Comparison of ENCODE assay signal across 10 cellular contexts in the genomic region with DNA sequence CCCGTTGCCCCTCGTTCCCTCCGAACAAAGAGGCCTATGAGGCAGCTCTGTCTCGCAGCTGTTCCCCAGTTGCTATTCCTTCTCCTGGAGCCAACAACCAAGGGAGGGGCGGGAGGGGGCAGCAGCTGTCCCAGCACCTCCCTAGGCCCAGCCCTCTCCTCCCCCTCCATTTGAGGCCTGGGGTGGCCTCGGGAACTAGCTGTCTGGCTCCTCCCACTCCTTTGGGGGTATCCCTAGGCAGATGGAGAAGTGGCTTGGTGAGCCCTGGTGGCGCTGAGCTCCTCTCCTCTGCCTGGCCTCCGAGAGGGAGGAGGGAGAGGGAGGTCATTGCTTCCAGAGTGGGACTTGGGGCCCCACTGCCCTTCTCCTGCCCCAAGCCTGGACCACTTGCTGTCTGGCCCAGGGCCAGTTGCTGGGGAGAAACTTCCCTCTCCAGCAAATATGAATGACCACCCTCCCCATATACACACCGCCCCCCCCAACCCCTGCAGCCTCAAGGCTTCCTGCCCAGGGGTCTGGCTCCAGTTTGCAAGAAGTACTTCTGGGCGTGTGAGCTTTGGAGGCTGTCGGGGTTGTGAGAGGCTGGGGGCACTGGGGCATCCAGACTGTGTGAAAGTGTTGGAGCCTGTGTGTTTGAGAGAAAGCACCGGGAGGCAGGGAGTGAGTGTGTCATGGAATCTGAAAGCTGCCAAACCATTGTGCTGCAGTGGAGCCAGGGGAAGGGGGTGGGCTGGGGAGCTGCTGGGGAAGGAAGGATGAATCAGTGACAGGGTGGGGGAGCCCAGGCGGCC. TPM values are rescaled to one million over a fixed set of nuclear protein-coding genes. Genes with fewer than 3 reads are reported as not detected.
DNase-seq lines count a peak whose midpoint lies in the region; ATAC-seq, FAIRE-seq and TF ChIP-seq lines count a peak whose summit lies in the region.
"Had no signal": no experiment of that assay in that cellular context is flagged by ENCODE, and none has a peak within 500 bp of the region (broad histone marks: within the 10 kb centered on the region; RNA-seq: fewer than 3 reads in every experiment).

No MANE protein-coding gene starts in this region.

- ATAC-seq in GM21447 (IDR thresholded peaks at IDR 0.05; ENCODE audit: unreplicated experiment) (no peak), GM21390 (IDR thresholded peaks at IDR 0.05; ENCODE audit: unreplicated experiment) (no peak)
- ATAC-seq: HCT116 had no signal

- no peaks in the 10 kb centered on the region for H4K20me1 ChIP-seq in OCI-LY7 (ENCODE audit: insufficient read depth, low read length)

- peaks cover 14% of the 10 kb centered on the region for H3K4me1 ChIP-seq in OCI-LY7 (ENCODE audit: insufficient read depth, low read length, poor library complexity, severe bottlenecking)

- H3K79me2 ChIP-seq in OCI-LY7 (ENCODE audit: insufficient read depth, low read depth, low read length): no peaks in the 10 kb centered on the region

- no peak overlapping the region for H2AFZ ChIP-seq in OCI-LY7 (ENCODE audit: low read length)

- POLR2A ChIA-PET in OCI-LY7 (lab: Charles Lee): interaction anchor here (0.6 to 1.2 kb wide), 3 partner anchors 173 to 248 kb away, joined by 3 to 8 read pairs (median 3); no protein-coding TSS in a partner anchor

- H3K36me3 ChIP-seq in OCI-LY7 (ENCODE audit: insufficient read depth, low read length): no peaks in the 10 kb centered on the region

- CTCF ChIA-PET in OCI-LY7 (lab: Charles Lee; ENCODE audit: unreplicated experiment): no interaction called here

- H3K9me2 ChIP-seq in OCI-LY7 (ENCODE audit: insufficient read depth, low read length): no peaks in the 10 kb centered on the region

- intact Hi-C loops in posterior cingulate gyrus (cut with DNase I) (loop anchor here (2.0 kb wide), 1 partner anchor 29 kb away; the partner anchor contains the start of gene ATP6V1F), OCI-LY7 (cut with micrococcal nuclease; ENCODE audit: unreplicated experiment) (no loop called here)

- BruUV-seq in OCI-LY7 (replicated peaks; lab: Mats Ljungman, UMichigan): no TSS peak

- no peak overlapping the region for H3K4me3 ChIP-seq in OCI-LY7 (ENCODE audit: low read depth, low read length, poor library complexity, severe bottlenecking)

- DNase-seq in ELF-1 (ENCODE audit: low read depth, low spot score) (peak; percentile 47), RPMI7951 (ENCODE audit: low read depth) (peak; percentile 75), glomerular endothelial cell (ENCODE audit: extremely low read depth, low read depth, low spot score) (peak; percentile 65), posterior cingulate gyrus (peak in 8 of 10 donors; percentile 54 to 94 (median 76)), OCI-LY7 (ENCODE audit: low spot score) (no peak), GM12891 (ENCODE audit: insufficient read length, low spot score) (no peak)

- no peak for FAIRE-seq in GM12891 (lab: Jason Lieb, UNC)
- FAIRE-seq: endometrium had no signal

- no peaks in the 10 kb centered on the region for H3K9me3 ChIP-seq in OCI-LY7 (ENCODE audit: low read length)

- no peak for TF ChIP-seq CTCF in OCI-LY7 (conservative IDR thresholded peaks at IDR 0.05; ENCODE audit: low read length)

- no peak for TF ChIP-seq POLR2A in GM12891 (IDR thresholded peaks at IDR 0.05; ENCODE audit: low read depth, low read length)

- H3K27ac ChIP-seq in OCI-LY7 (ENCODE audit: low read depth, low read length, poor library complexity, severe bottlenecking): no peak overlapping the region

- no peak overlapping the region for H3K4me2 ChIP-seq in OCI-LY7 (ENCODE audit: low read length)

TF ChIP-seq in GM12891, 5 proteins besides CTCF, POLR2A, EP300 and RAD21:
- no peak for TF ChIP-seq POLR2AphosphoS5 (IDR thresholded peaks at IDR 0.05; ENCODE audit: low read depth, low read length)
- TF ChIP-seq PAX5 (IDR thresholded peaks at IDR 0.05; ENCODE audit: insufficient read depth, low read length, severe bottlenecking): no peak
- no peak for TF ChIP-seq SPI1 (IDR thresholded peaks at IDR 0.05; ENCODE audit: low read depth, low read length)

RNA-seq across cellular contexts. Expression of gene FLNC, which starts 3.1 kb away (rescaled TPM):
- total RNA-seq in RPMI7951 (2014; rRNA removed; shearing (Covaris generic)): 6.7 and 11.2 TPM in 2 replicates
- total RNA-seq in glomerular endothelial cell (131 and 170 TPM in 2 replicates), OCI-LY7 (2022) (0.06 TPM in 2 replicates)
- 0.03 and 0.05 TPM in 2 replicates for total RNA-seq in OCI-LY7 (2014; rRNA removed; shearing (Covaris generic))
- polyA plus RNA-seq in GM12891 (2012; ENCODE audit: low read depth, missing spikeins): 0.08 TPM

RNA-seq across cellular contexts. Expression of gene ATP6V1F, which starts 29.3 kb away (rescaled TPM):
- total RNA-seq in RPMI7951 (2014; rRNA removed; shearing (Covaris generic)): 234 TPM in 2 replicates
- total RNA-seq in glomerular endothelial cell (156 and 188 TPM in 2 replicates), OCI-LY7 (2022) (149 and 155 TPM in 2 replicates)
- total RNA-seq in OCI-LY7 (2014; rRNA removed; shearing (Covaris generic)): 84.9 and 108 TPM in 2 replicates
- polyA plus RNA-seq in GM12891 (2012; ENCODE audit: low read depth, missing spikeins): 253 TPM

RNA-seq across cellular contexts. Expression of gene CCDC136, which starts 41.6 kb away (rescaled TPM):
- 2.8 and 3.8 TPM in 2 replicates for total RNA-seq in RPMI7951 (2014; rRNA removed; shearing (Covaris generic))
- total RNA-seq in glomerular endothelial cell (0.19 and 2.3 TPM in 2 replicates), OCI-LY7 (2022) (33.5 and 38.7 TPM in 2 replicates)
- 11.0 and 11.7 TPM in 2 replicates for total RNA-seq in OCI-LY7 (2014; rRNA removed; shearing (Covaris generic))
- 0.76 TPM for polyA plus RNA-seq in GM12891 (2012; ENCODE audit: low read depth, missing spikeins)

RNA-seq across cellular contexts. Expression of gene OPN1SW, which starts 57.7 kb away (rescaled TPM):
- total RNA-seq in RPMI7951 (2014; rRNA removed; shearing (Covaris generic)): not detected in 2 replicates
- total RNA-seq in glomerular endothelial cell (not detected in 2 replicates), OCI-LY7 (2022) (not detected in 2 replicates)
- not detected in 2 replicates for total RNA-seq in OCI-LY7 (2014; rRNA removed; shearing (Covaris generic))
- 0.10 TPM for polyA plus RNA-seq in GM12891 (2012; ENCODE audit: low read depth, missing spikeins)

Comparison
In these comparisons a context has a peak if more than half of its experiments do, and no peak if none do; other contexts are left out.
1. DNase-seq: peak in ELF-1 (single experiment), RPMI7951 (single experiment), glomerular endothelial cell (single experiment) and posterior cingulate gyrus (8 of 10); none in OCI-LY7 (single experiment) and GM12891 (single experiment).
2. RNA of gene FLNC, which starts 3.1 kb away (total RNA-seq): 131 to 170 TPM in glomerular endothelial cell; 6.7 to 11.2 TPM in RPMI7951 and 0.03 to 0.06 TPM in OCI-LY7; every median in the first group is over 10 times any median in the second.